ENCODE assay signal across 8 cellular contexts in genomic region chr19:54462713-54463530, GRCh38. TPM values are rescaled to one million over a fixed set of nuclear protein-coding genes. Genes with fewer than 3 reads are reported as not detected.
A peak's percentile ranks its signal among the peaks of the same experiment; 100 is the strongest.
DNase-seq lines count a peak whose midpoint lies in the region; ATAC-seq and TF ChIP-seq lines count a peak whose summit lies in the region.

No MANE protein-coding gene starts in this region.

- no peaks in the 10 kb centered on the region for H3K9me3 ChIP-seq in PC-3 (ENCODE audit: low read length)
- H3K9me3 ChIP-seq in thoracic aorta: no peaks in the 10 kb centered on the region

- peak overlapping the region; percentile 87 for H3K9ac ChIP-seq in PC-3 (ENCODE audit: low read length)

- H3K4me1 ChIP-seq in PC-3 (ENCODE audit: insufficient read depth, low read length) (peaks cover 16% of the 10 kb centered on the region), thoracic aorta (ENCODE audit: control insufficient read depth in 1 of 2, low read depth in 2 of 2) (peaks cover 9 to 23% of the 10 kb centered on the region in 2 donors)

- peaks cover 52% of the 10 kb centered on the region for H3K36me3 Mint-ChIP-seq in activated T-helper 17 cell treated with anti-CD3 and anti-CD28 coated beads, Interleukin-2, amount 50 U/mL, for 72 hours (ENCODE audit: low read depth)
- peaks cover 21% of the 10 kb centered on the region for H3K36me3 Mint-ChIP-seq in nephron progenitor cell (ENCODE audit: low read depth)

- POLR2A ChIA-PET in PC-3 (lab: Charles Lee; ENCODE audit: unreplicated experiment): interaction anchor here (0.6 to 1.2 kb wide), 4 partner anchors 14 to 1137 kb away, joined by 3 to 6 read pairs (median 4); partner anchors contain the start of genes LENG8 and ZNF524

- no peaks in the 10 kb centered on the region for H3K27me3 ChIP-seq in PC-3 (ENCODE audit: low read length)
- H3K27me3 ChIP-seq in thoracic aorta (replicated peaks; ENCODE audit: insufficient read depth): no peaks in the 10 kb centered on the region

- no peaks in the 10 kb centered on the region for H3K9me2 ChIP-seq in PC-3 (replicated peaks; ENCODE audit: low read length)

- intact Hi-C loops in PC-3 (cut with micrococcal nuclease): loop anchor here (2.0 kb wide), 2 partner anchors 14 to 32 kb away; partner anchors contain the start of gene LENG8

- H3F3A ChIP-seq in PC-3 (ENCODE audit: low read length, unreplicated experiment): no peaks in the 10 kb centered on the region

- TF ChIP-seq CTCF in PC-3 (conservative IDR thresholded peaks at IDR 0.05; ENCODE audit: low read depth, low read length) (peak; percentile 59), fibroblast of pulmonary artery (IDR thresholded peaks at IDR 0.05; ENCODE audit: low read length, missing control alignments) (peak; percentile 15), nephron progenitor cell (IDR thresholded peaks at IDR 0.05) (no peak), thoracic aorta (IDR thresholded peaks at IDR 0.05) (no peak)

- H3K4me3 ChIP-seq in PC-3 (ENCODE audit: low read length) (peak overlapping the region; percentile 75), fibroblast of pulmonary artery (replicated peaks; ENCODE audit: low read depth, low read length) (peak overlapping the region; percentile 58), thoracic aorta (peak overlapping the region; percentile 75)

- H3K27ac Mint-ChIP-seq in activated T-helper 17 cell treated with anti-CD3 and anti-CD28 coated beads, Interleukin-2, amount 50 U/mL, for 72 hours: peak overlapping the region; percentile 97
- no peak overlapping the region for H3K27ac Mint-ChIP-seq in nephron progenitor cell

- peak; percentile 75 for DNase-seq in NCI-H748 (lab: John Stamatoyannopoulos, UW; ENCODE audit: unreplicated experiment)
- DNase-seq in NCI-H748 treated with DMSO at 0.1 percent for 48 hours (lab: John Stamatoyannopoulos, UW): no peak
- DNase-seq in PC-3: peak; percentile 63
- peak; percentile 70 for DNase-seq in fibroblast of pulmonary artery (ENCODE audit: low read depth)
- DNase-seq in nephron progenitor cell: peak; percentile 59
- DNase-seq in thoracic aorta (ENCODE audit: low spot score): no peak

- no peaks in the 10 kb centered on the region for H3K9me3 Mint-ChIP-seq in activated T-helper 17 cell treated with anti-CD3 and anti-CD28 coated beads, Interleukin-2, amount 50 U/mL, for 72 hours
- H3K9me3 Mint-ChIP-seq in nephron progenitor cell: peaks cover 4% of the 10 kb centered on the region

- no TSS peak for BruUV-seq in PC-3 (replicated peaks; lab: Mats Ljungman, UMichigan)

- H3K4me2 ChIP-seq in PC-3 (ENCODE audit: low read length): peak overlapping the region; percentile 91

- peak overlapping the region; percentile 89 for H3K4me3 Mint-ChIP-seq in activated T-helper 17 cell treated with anti-CD3 and anti-CD28 coated beads, Interleukin-2, amount 50 U/mL, for 72 hours
- peak overlapping the region; percentile 34 for H3K4me3 Mint-ChIP-seq in nephron progenitor cell

- peaks cover 44% of the 10 kb centered on the region for H3K79me2 ChIP-seq in PC-3 (ENCODE audit: low read length)

- peaks cover 34% of the 10 kb centered on the region for H3K36me3 ChIP-seq in PC-3 (ENCODE audit: low read depth, low read length)
- H3K36me3 ChIP-seq in thoracic aorta: peaks cover 42% of the 10 kb centered on the region

- H2AFZ ChIP-seq in PC-3 (ENCODE audit: low read length): peak overlapping the region; percentile 70

- H3K27ac ChIP-seq in PC-3 (ENCODE audit: low read length) (peak overlapping the region; percentile 87), thoracic aorta (peak overlapping the region; percentile 96 to 97)

- peak; percentile 5 for ATAC-seq in HG03060 (IDR thresholded peaks at IDR 0.05; ENCODE audit: low read depth, unreplicated experiment)
- peak; percentile 38 for ATAC-seq in PC-3
- ATAC-seq in activated T-helper 17 cell treated with anti-CD3 and anti-CD28 coated beads, Interleukin-2, amount 50 U/mL, for 72 hours (replicated peaks): peak; percentile 21
- ATAC-seq in thoracic aorta (ENCODE audit: insufficient number of reproducible peaks, low FRiP score, low read depth): peak; percentile 14

- CTCF ChIA-PET in PC-3 (lab: Charles Lee): interaction anchor here (0.6 to 1.0 kb wide), 4 partner anchors 14 to 33 kb away, joined by 3 to 9 read pairs (median 4); partner anchors contain the start of gene LENG8

- no peaks in the 10 kb centered on the region for H3K27me3 Mint-ChIP-seq in activated T-helper 17 cell treated with anti-CD3 and anti-CD28 coated beads, Interleukin-2, amount 50 U/mL, for 72 hours
- H3K27me3 Mint-ChIP-seq in nephron progenitor cell (ENCODE audit: low read depth, poor library complexity): peaks cover 38% of the 10 kb centered on the region

- H3K4me1 Mint-ChIP-seq in activated T-helper 17 cell treated with anti-CD3 and anti-CD28 coated beads, Interleukin-2, amount 50 U/mL, for 72 hours: peaks cover 23% of the 10 kb centered on the region
- peaks cover 32% of the 10 kb centered on the region for H3K4me1 Mint-ChIP-seq in nephron progenitor cell

- H4K20me1 ChIP-seq in PC-3 (ENCODE audit: low read length): peaks cover 19% of the 10 kb centered on the region

RNA-seq across cellular contexts. Expression of gene LENG9, which starts 0.7 kb away (rescaled TPM):
- total RNA-seq in PC-3 (2014; rRNA removed) (7.1 and 12.6 TPM in 2 replicates), thoracic aorta (10 to 100 TPM in 1 of 2 donors, 1 to 10 TPM in 1; 8.5 to 14.4 TPM)
- 1 to 10 TPM; 3.1 to 4.4 TPM for total RNA-seq in activated T-helper 17 cell treated with anti-CD3 and anti-CD28 coated beads, Interleukin-2, amount 50 U/mL, for 72 hours

RNA-seq across cellular contexts. Expression of gene CDC42EP5, which starts 10.2 kb away (rescaled TPM):
- total RNA-seq in PC-3 (2014; rRNA removed) (0.73 and 1.4 TPM in 2 replicates), thoracic aorta (10 to 100 TPM; 41.2 to 55.9 TPM)
- not detected for total RNA-seq in activated T-helper 17 cell treated with anti-CD3 and anti-CD28 coated beads, Interleukin-2, amount 50 U/mL, for 72 hours

RNA-seq across cellular contexts. Expression of gene LENG8, which starts 13.9 kb away (rescaled TPM):
- total RNA-seq in PC-3 (2014; rRNA removed) (55.5 and 65.8 TPM in 2 replicates), thoracic aorta (100 to 1,000 TPM; 282 to 305 TPM)
- 100 to 1,000 TPM; 153 to 200 TPM for total RNA-seq in activated T-helper 17 cell treated with anti-CD3 and anti-CD28 coated beads, Interleukin-2, amount 50 U/mL, for 72 hours

RNA-seq across cellular contexts. Expression of gene LAIR2, which starts 39.7 kb away (rescaled TPM):
- total RNA-seq in PC-3 (2014; rRNA removed): not detected in 2 replicates
- under 1 TPM in 1 of 2 donors, not detected in 1; 0.66 TPM for total RNA-seq in activated T-helper 17 cell treated with anti-CD3 and anti-CD28 coated beads, Interleukin-2, amount 50 U/mL, for 72 hours
- not detected for total RNA-seq in thoracic aorta

RNA-seq across cellular contexts. Expression of gene TTYH1, which starts 47.7 kb away (rescaled TPM):
- total RNA-seq in PC-3 (2014; rRNA removed) (1.1 and 3.7 TPM in 2 replicates), thoracic aorta (not detected)
- total RNA-seq in activated T-helper 17 cell treated with anti-CD3 and anti-CD28 coated beads, Interleukin-2, amount 50 U/mL, for 72 hours: under 1 TPM in 1 of 2 donors, not detected in 1; 0.40 TPM

Comparison
In these comparisons a context has a peak if more than half of its experiments do, and no peak if none do; other contexts are left out.
1. DNase-seq: peak in NCI-H748 (single experiment), PC-3 (single experiment), fibroblast of pulmonary artery (single experiment) and nephron progenitor cell (single experiment); none in NCI-H748 treated with DMSO at 0.1 percent for 48 hours (single experiment) and thoracic aorta (single experiment).
2. CTCF ChIP-seq: peak in PC-3 (single experiment) and fibroblast of pulmonary artery (single experiment); none in nephron progenitor cell (single experiment) and thoracic aorta (single experiment).
3. RNA of gene CDC42EP5, which starts 10.2 kb away (total RNA-seq): 41.2 to 55.9 TPM in thoracic aorta; 0.73 to 1.4 TPM in PC-3 and not detected in activated T-helper 17 cell treated with anti-CD3 and anti-CD28 coated beads, Interleukin-2, amount 50 U/mL, for 72 hours; every median in the first group is over 10 times any median in the second.
4. Peak in every context shown above with its lines, with median percentiles within 50 percentile points of each other: ATAC-seq and H3K4me3 ChIP-seq.